In the genomic region with DNA sequence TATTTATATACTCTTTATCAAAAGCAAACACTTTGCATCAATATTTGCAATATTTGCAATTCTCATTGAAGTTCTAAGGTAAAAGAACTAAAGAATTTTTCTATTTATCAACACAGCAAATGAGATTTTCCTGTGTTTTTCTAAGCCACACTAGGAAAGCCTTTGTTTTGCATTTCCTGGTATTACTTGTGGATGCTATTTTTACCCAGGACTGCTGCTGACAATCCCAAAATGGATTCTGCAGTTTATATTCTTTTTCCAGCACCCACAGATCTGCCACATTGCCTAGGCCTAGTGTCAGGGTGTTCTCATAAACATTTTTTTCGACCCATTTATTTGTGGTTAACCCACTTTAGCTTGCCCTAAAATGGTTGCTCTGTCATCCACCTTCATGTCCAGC, we compare ENCODE assay signal across 1 cellular context.
TF ChIP-seq lines count a peak whose summit lies in the region.

No MANE protein-coding gene starts in this region.

TF ChIP-seq in endothelial cell of umbilical vein, 7 proteins besides CTCF, POLR2A, EP300 and RAD21 (continued from another document):
- TF ChIP-seq, protein P1, sequence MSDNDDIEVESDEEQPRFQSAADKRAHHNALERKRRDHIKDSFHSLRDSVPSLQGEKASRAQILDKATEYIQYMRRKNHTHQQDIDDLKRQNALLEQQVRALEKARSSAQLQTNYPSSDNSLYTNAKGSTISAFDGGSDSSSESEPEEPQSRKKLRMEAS (IDR thresholded peaks at IDR 0.05; ENCODE audit: insufficient read depth, insufficient read length): no peak
- TF ChIP-seq EZH2 (IDR thresholded peaks at IDR 0.05; ENCODE audit: borderline replicate concordance, low read depth, low read length, severe bottlenecking): no peak
- no peak for TF ChIP-seq GATA2 (IDR thresholded peaks at IDR 0.05; ENCODE audit: insufficient read depth, insufficient read length, low read depth, low read length)
- TF ChIP-seq FOS (IDR thresholded peaks at IDR 0.05; ENCODE audit: borderline replicate concordance, insufficient read depth, low read length): no peak
